9 cellular contexts compared by ENCODE assay signal in the genomic region with DNA sequence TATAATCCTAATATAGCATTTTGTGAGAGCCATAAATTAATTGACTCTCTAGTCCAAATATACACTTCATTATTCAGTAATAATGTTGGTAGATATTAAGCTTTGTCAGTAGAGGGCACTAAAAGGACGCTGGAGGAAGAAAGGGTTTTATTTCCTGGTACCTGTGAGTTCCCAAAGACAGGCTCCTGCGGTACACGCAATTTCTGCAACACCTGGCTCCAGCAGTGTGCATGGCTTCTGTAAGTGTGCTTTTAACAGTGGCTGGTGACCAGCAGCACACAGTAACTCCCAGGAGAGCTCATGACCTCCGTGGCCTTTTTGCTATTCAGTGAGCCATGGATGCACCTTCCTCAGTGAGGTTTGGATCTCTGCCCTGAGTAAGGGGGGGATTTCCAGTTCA.
A peak's percentile ranks its signal among the peaks of the same experiment; 100 is the strongest.
DNase-seq lines count a peak whose midpoint lies in the region; ATAC-seq, FAIRE-seq and TF ChIP-seq lines count a peak whose summit lies in the region.
"Had no signal": no experiment of that assay in that cellular context is flagged by ENCODE, and none has a peak within 500 bp of the region (broad histone marks: within the 10 kb centered on the region; RNA-seq: fewer than 3 reads in every experiment).

No MANE protein-coding gene starts in this region.

- H3K9me3 ChIP-seq in small intestine (ENCODE audit: control insufficient read depth, low read depth) (no peaks in the 10 kb centered on the region), adrenal gland (replicated peaks in 1 of 3) (no peaks in the 10 kb centered on the region)

- intact Hi-C loops in adrenal gland (cut with DNase I), result no loop called here

- H3K36me3 ChIP-seq in small intestine (ENCODE audit: control insufficient read depth in 2 of 2, insufficient read depth in 2 of 2, low read length in 2 of 2), result no peaks in the 10 kb centered on the region
- no peaks in the 10 kb centered on the region for H3K36me3 ChIP-seq in adrenal gland (replicated peaks in 1 of 2)

- ATAC-seq in GM19043 (IDR thresholded peaks at IDR 0.05; ENCODE audit: low read depth, unreplicated experiment) (peak; percentile 93), HG03095 (IDR thresholded peaks at IDR 0.05; ENCODE audit: unreplicated experiment) (peak; percentile 85)

- FAIRE-seq in small intestine (lab: Jason Lieb, UNC), result no peak
- FAIRE-seq: TTC549 had no signal

- DNase-seq in DMS153 (lab: John Stamatoyannopoulos, UW) (peak; percentile 63), NCI-H526 treated with DMSO at 0.1 percent for 48 hours (lab: John Stamatoyannopoulos, UW) (peak; percentile 29), epithelial cell of esophagus (ENCODE audit: low read depth) (peak; percentile 59), small intestine (peak; percentile 56), adrenal gland (no peak), hippocampal formation (lab: John Stamatoyannopoulos, UW) (no peak)

- TF ChIP-seq CTCF in epithelial cell of esophagus (IDR thresholded peaks at IDR 0.05; ENCODE audit: insufficient read depth, low read depth, low read length, missing control alignments) (peak; percentile 56), adrenal gland (IDR thresholded peaks at IDR 0.05) (peak in 3 of 6 experiments; percentile 20 to 44 (median 24))

- H3K27me3 ChIP-seq in small intestine (ENCODE audit: control insufficient read depth in 2 of 2, insufficient read depth in 2 of 2, low read length in 2 of 2) (no peaks in the 10 kb centered on the region), adrenal gland (no peaks in the 10 kb centered on the region)

- H3K4me3 ChIP-seq in epithelial cell of esophagus (ENCODE audit: low read length) (no peak overlapping the region), small intestine (ENCODE audit: low read depth in 1 of 2, low read length in 2 of 2) (no peak overlapping the region), adrenal gland (no peak overlapping the region)

- H3K4me1 ChIP-seq in small intestine (ENCODE audit: control insufficient read depth in 2 of 2, insufficient read depth in 1 of 2, low read depth in 1 of 2, low read length in 1 of 2) (no peaks in the 10 kb centered on the region), adrenal gland (replicated peaks in 1 of 2) (no peaks in the 10 kb centered on the region)

- 1 to 12% (median 2%) methylated on average over 4 of the region's 4 CpGs for WGBS in small intestine, 3 donors
- WGBS in adrenal gland, 4 donors, result 13 to 18% (median 14%) methylated on average over 4 of the region's 4 CpGs

- H3K27ac ChIP-seq in small intestine (ENCODE audit: low read depth in 1 of 2, low read length in 1 of 2) (no peak overlapping the region), adrenal gland (no peak overlapping the region)

- no peak for TF ChIP-seq POLR2A in adrenal gland (IDR thresholded peaks at IDR 0.05)

Comparison
In these comparisons a context has a peak if more than half of its experiments do, and no peak if none do; other contexts are left out.
1. DNase-seq: peak in DMS153 (single experiment), NCI-H526 treated with DMSO at 0.1 percent for 48 hours (single experiment), epithelial cell of esophagus (single experiment) and small intestine (single experiment); none in adrenal gland (0 of 7) and hippocampal formation (0 of 2).